ENCODE assay signal across 11 cellular contexts in the genomic region with DNA sequence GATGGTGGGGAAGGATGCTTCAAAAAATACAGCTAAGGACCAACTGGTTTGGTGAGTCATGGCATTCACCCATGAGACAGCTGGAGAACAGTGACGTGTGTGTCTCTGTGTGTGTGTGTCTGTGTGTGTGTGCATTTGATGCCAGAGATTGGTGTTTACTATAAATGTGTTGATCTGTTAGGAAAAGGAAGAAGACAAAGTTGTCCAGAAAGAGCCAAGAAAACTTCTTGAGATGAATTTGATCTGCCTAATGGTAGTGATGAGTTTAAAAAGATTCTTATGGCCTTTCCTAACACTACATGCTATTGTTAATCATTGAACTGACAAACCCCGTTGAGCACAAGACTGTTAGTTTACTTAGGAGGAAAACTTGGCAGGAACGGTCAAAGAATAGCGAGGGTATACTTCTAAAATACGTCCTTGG. TPM values are rescaled to one million over a fixed set of nuclear protein-coding genes. Genes with fewer than 3 reads are reported as not detected.
DNase-seq lines count a peak whose midpoint lies in the region; TF ChIP-seq lines count a peak whose summit lies in the region.
"Had no signal": no experiment of that assay in that cellular context is flagged by ENCODE, and none has a peak within 500 bp of the region (broad histone marks: within the 10 kb centered on the region; RNA-seq: fewer than 3 reads in every experiment).

No MANE protein-coding gene starts in this region.

- no peak for DNase-seq in activated T-cell treated with anti-CD3 and anti-CD28 coated beads, Interleukin-2, amount 50 U/mL, for 24 hours
- no peak for DNase-seq in activated T-cell treated with anti-CD3 and anti-CD28 coated beads, Interleukin-2, amount 50 U/mL, for 48 hours
- peak; percentile 85 for DNase-seq in brain microvascular endothelial cell
- DNase-seq in kidney tubule cell (ENCODE audit: low spot score): peak; percentile 82
- DNase-seq in type B pancreatic cell (ENCODE audit: extremely low spot score, unreplicated experiment): no peak
- no peak for DNase-seq in GM13977 (ENCODE audit: low spot score)
- DNase-seq in NCI-H1930 (lab: John Stamatoyannopoulos, UW): no peak
- DNase-seq in lower leg skin (ENCODE audit: low spot score in 2 of 2): no peak
- DNase-seq: aorta, NCI-H524 treated with DMSO at 0.1 percent for 48 hours had no signal

- no peak for TF ChIP-seq POLR2A in lower leg skin (IDR thresholded peaks at IDR 0.05)

- H3K27ac Mint-ChIP-seq in activated T-cell treated with anti-CD3 and anti-CD28 coated beads, Interleukin-2, amount 50 U/mL, for 24 hours: no peak overlapping the region
- H3K27ac Mint-ChIP-seq in type B pancreatic cell: peak overlapping the region; percentile 2
- H3K27ac Mint-ChIP-seq: stimulated activated naive CD8-positive, alpha-beta T cell treated with anti-CD3 and anti-CD28 coated beads, Interleukin-15, Interleukin-2, amounts not matched to agents 100 ng/mL and 50 ng/mL, for 24 hours had no signal

- peak overlapping the region; percentile 82 for H3K4me3 Mint-ChIP-seq in activated T-cell treated with anti-CD3 and anti-CD28 coated beads, Interleukin-2, amount 50 U/mL, for 24 hours
- no peak overlapping the region for H3K4me3 Mint-ChIP-seq in type B pancreatic cell
- H3K4me3 Mint-ChIP-seq: stimulated activated naive CD8-positive, alpha-beta T cell treated with anti-CD3 and anti-CD28 coated beads, Interleukin-15, Interleukin-2, amounts not matched to agents 100 ng/mL and 50 ng/mL, for 24 hours had no signal

- peak overlapping the region; percentile 63 for H3K27ac ChIP-seq in brain microvascular endothelial cell

- H3K4me1 Mint-ChIP-seq in activated T-cell treated with anti-CD3 and anti-CD28 coated beads, Interleukin-2, amount 50 U/mL, for 24 hours (ENCODE audit: low read depth): peaks cover 58% of the 10 kb centered on the region
- H3K4me1 Mint-ChIP-seq in type B pancreatic cell (ENCODE audit: unreplicated experiment): peaks cover 21% of the 10 kb centered on the region

- H3K9me3 Mint-ChIP-seq in activated T-cell treated with anti-CD3 and anti-CD28 coated beads, Interleukin-2, amount 50 U/mL, for 24 hours: no peaks in the 10 kb centered on the region
- no peaks in the 10 kb centered on the region for H3K9me3 Mint-ChIP-seq in type B pancreatic cell
- H3K9me3 Mint-ChIP-seq: stimulated activated naive CD8-positive, alpha-beta T cell treated with anti-CD3 and anti-CD28 coated beads, Interleukin-15, Interleukin-2, amounts not matched to agents 100 ng/mL and 50 ng/mL, for 24 hours had no signal

- intact Hi-C loops in lower leg skin (cut with DNase I; ENCODE audit: low total_unique reads): no loop called here

- peaks cover 3% of the 10 kb centered on the region for H3K27me3 Mint-ChIP-seq in activated T-cell treated with anti-CD3 and anti-CD28 coated beads, Interleukin-2, amount 50 U/mL, for 24 hours
- no peaks in the 10 kb centered on the region for H3K27me3 Mint-ChIP-seq in type B pancreatic cell

- in situ Hi-C loops in brain microvascular endothelial cell (cut with HindIII; ENCODE audit: low pct_ligation_motif_present, low sequenced_read_pairs): no loop called here
- in situ Hi-C loops in GM13977 (cut with MboI; ENCODE audit: low pct_unique_long_range_greater_than_20kb, low sequenced_read_pairs, unreplicated experiment): no loop called here

- H3K27me3 ChIP-seq in brain microvascular endothelial cell (replicated peaks): no peaks in the 10 kb centered on the region

- no peaks in the 10 kb centered on the region for H3K36me3 ChIP-seq in brain microvascular endothelial cell (replicated peaks)

- H3K4me3 ChIP-seq in brain microvascular endothelial cell (ENCODE audit: low read depth, low read length) (no peak overlapping the region), lower leg skin (ENCODE audit: low read depth, poor library complexity, severe bottlenecking) (no peak overlapping the region)

- peaks cover 8% of the 10 kb centered on the region for H3K36me3 Mint-ChIP-seq in activated T-cell treated with anti-CD3 and anti-CD28 coated beads, Interleukin-2, amount 50 U/mL, for 24 hours (ENCODE audit: low read depth)
- H3K36me3 Mint-ChIP-seq in type B pancreatic cell: no peaks in the 10 kb centered on the region

- WGBS in lower leg skin, 2 donors: 68 to 80% methylated on average over 5 of the region's 5 CpGs

- TF ChIP-seq CTCF in brain microvascular endothelial cell (IDR thresholded peaks at IDR 0.05; ENCODE audit: low read depth, low read length, missing control alignments) (no peak), type B pancreatic cell (conservative IDR thresholded peaks at IDR 0.05) (no peak), GM13977 (IDR thresholded peaks at IDR 0.05; ENCODE audit: extremely low read depth, insufficient read depth, missing control alignments) (no peak), lower leg skin (IDR thresholded peaks at IDR 0.05) (no peak)

RNA-seq across cellular contexts. Expression of a gene that starts 36.4 kb away (rescaled TPM):
- 15.8 and 31.7 TPM in 2 replicates for total RNA-seq in type B pancreatic cell (ENCODE audit: low replicate concordance)
- total RNA-seq in lower leg skin: 10 to 100 TPM; 43.2 to 92.9 (median 53.0) TPM

Comparison
In these comparisons a context has a peak if more than half of its experiments do, and no peak if none do; other contexts are left out.
1. DNase-seq: peak in brain microvascular endothelial cell (single experiment) and kidney tubule cell (single experiment); none in activated T-cell treated with anti-CD3 and anti-CD28 coated beads, Interleukin-2, amount 50 U/mL, for 24 hours (single experiment), activated T-cell treated with anti-CD3 and anti-CD28 coated beads, Interleukin-2, amount 50 U/mL, for 48 hours (0 of 2), type B pancreatic cell (single experiment), GM13977 (single experiment), NCI-H1930 (0 of 2) and lower leg skin (0 of 2).